ENCODE assay signal across 10 cellular contexts in the genomic region with DNA sequence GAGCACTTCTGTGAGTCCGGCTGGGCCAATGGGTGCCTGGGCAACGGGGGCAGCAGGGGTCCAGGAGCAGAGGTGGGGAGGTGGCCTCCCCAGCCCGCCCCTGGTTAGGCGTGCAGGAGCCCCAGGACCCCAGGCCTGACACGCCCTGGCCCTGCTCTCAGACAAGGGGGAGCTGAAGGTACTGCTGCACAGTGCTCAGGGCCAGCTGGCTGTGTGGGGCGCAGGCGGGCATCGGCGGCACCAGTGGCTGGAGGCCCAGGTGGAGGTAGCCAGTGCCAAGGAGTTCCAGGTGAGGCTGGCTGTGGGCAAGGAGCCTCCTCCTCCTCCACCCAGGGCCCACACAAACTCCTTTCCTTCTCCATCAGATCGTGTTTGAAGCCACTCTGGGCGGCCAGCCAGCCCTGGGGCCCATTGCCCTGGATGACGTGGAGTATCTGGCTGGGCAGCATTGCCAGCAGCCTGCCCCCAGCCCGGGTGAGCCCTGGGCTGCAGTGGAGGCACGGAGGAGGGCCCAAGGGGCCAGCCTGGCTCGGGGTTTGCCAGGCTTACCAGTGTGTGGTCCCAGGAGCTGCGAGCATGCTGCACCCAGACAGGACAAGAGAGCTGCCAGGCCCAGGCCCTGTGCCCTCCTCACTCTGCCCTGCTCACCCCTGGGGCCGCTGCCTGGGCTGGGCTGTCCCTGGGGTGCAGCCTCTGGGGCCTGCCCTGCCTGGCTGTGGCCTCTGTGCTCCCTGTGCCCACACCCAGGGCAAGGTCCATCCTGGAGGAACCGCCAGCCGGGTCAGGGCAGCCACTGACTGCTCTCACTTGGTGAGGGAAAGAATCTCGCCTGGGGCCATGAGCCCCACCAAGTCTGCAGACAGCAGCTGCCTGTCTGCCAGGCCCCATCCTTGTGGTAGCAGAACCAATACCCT. TPM values are rescaled to one million over a fixed set of nuclear protein-coding genes. Genes with fewer than 3 reads are reported as not detected.
A peak's percentile ranks its signal among the peaks of the same experiment; 100 is the strongest.
DNase-seq lines count a peak whose midpoint lies in the region; ATAC-seq, FAIRE-seq and TF ChIP-seq lines count a peak whose summit lies in the region.
"Had no signal": no experiment of that assay in that cellular context is flagged by ENCODE, and none has a peak within 500 bp of the region (broad histone marks: within the 10 kb centered on the region; RNA-seq: fewer than 3 reads in every experiment).

No MANE protein-coding gene starts in this region.

- peak; percentile 2; the same call in 1 of the 2 replicates for TF ChIP-seq POLR2A in GM12878 (IDR thresholded peaks at IDR 0.05; ENCODE audit: low read depth, low read length)
- no peak for TF ChIP-seq POLR2A in thyroid gland (IDR thresholded peaks at IDR 0.05)

- ATAC-seq in GM12878 (peak; percentile 7; the same call in 2 of the 3 replicates), HG02678 (IDR thresholded peaks at IDR 0.05; ENCODE audit: unreplicated experiment) (no peak)

- FAIRE-seq in GM12878 (lab: Jason Lieb, UNC) = no peak
- no peak for FAIRE-seq in kidney (lab: Jason Lieb, UNC)
- FAIRE-seq: A204.1 had no signal

- peaks cover 3% of the 10 kb centered on the region; the same call in 1 of the 2 replicates for H3K79me2 ChIP-seq in GM12878 (ENCODE audit: control insufficient read depth, insufficient read depth, low read length)

- no peaks in the 10 kb centered on the region for H3K27me3 ChIP-seq in GM12878 (replicated peaks in 1 of 2; ENCODE audit: control insufficient read depth in 2 of 2, insufficient read depth in 2 of 2, low read length in 1 of 2)
- no peaks in the 10 kb centered on the region for H3K27me3 ChIP-seq in thyroid gland

- no peak for TF ChIP-seq CTCF in GM12878 (IDR thresholded peaks at IDR 0.05 in 2 of 3, conservative IDR thresholded peaks at IDR 0.05 in 1 of 3; ENCODE audit: control insufficient read depth in 2 of 3, extremely low read depth in 1 of 3, insufficient read depth in 1 of 3, low read depth in 3 of 3, low read length in 3 of 3)
- TF ChIP-seq CTCF in kidney (IDR thresholded peaks at IDR 0.05; ENCODE audit: borderline replicate concordance, extremely low read depth, insufficient read depth) = no peak
- TF ChIP-seq CTCF in thyroid gland (IDR thresholded peaks at IDR 0.05) = no peak

- H3K9ac ChIP-seq in GM12878 (ENCODE audit: control insufficient read depth, insufficient read depth, low read length) = no peak overlapping the region
- H3K9ac ChIP-seq in kidney (ENCODE audit: low read length in 2 of 2) = no peak overlapping the region

- WGBS in GM12878 (ENCODE audit: insufficient coverage, insufficient replicate concordance, low lambda C conversion rate, missing lambda C conversion rate) = 62% methylated on average over 17 of the region's 20 CpGs
- WGBS in thyroid gland, 2 donors = 29 to 60% methylated on average over 8 to 14 of the region's 20 CpGs

- DNase-seq in DMS 273 (lab: John Stamatoyannopoulos, UW; ENCODE audit: unreplicated experiment) (peak; percentile 65), DMS 273 treated with DMSO at 0.1 percent for 48 hours (lab: John Stamatoyannopoulos, UW) (no peak), GM12878 (ENCODE audit: low read depth, low spot score) (no peak), kidney (peak; percentile 80), thyroid gland (peak; percentile 86 to 87), MV-4-11 (lab: John Stamatoyannopoulos, UW) (no peak), HCEC 1CT (no peak)
- DNase-seq: stimulated activated CD4-positive, alpha-beta T cell treated with anti-CD3 and anti-CD28 coated beads, Interleukin-4, amount 100 ng/mL, for 1 hour had no signal

- H3K36me3 ChIP-seq in GM12878 (ENCODE audit: control insufficient read depth in 2 of 2, insufficient read depth in 2 of 2, low read length in 1 of 2) (peaks cover 3 to 11% of the 10 kb centered on the region in 2 experiments; a peak in 3 of 4 replicates), kidney (ENCODE audit: control insufficient read depth in 1 of 2, insufficient read depth in 2 of 2, low read length in 2 of 2) (peaks cover 12 to 22% of the 10 kb centered on the region in 2 donors), thyroid gland (peaks cover 26 to 28% of the 10 kb centered on the region in 2 donors)

- H3K9me3 ChIP-seq in GM12878 (replicated peaks; ENCODE audit: control insufficient read depth, insufficient read depth, low read length) (no peaks in the 10 kb centered on the region), kidney (ENCODE audit: control insufficient read depth in 1 of 2, low read length in 2 of 2) (no peaks in the 10 kb centered on the region), thyroid gland (no peaks in the 10 kb centered on the region)

- RAD21 ChIA-PET in GM12878 (lab: Charles Lee; ENCODE audit: unreplicated experiment) = no interaction called here

- no peaks in the 10 kb centered on the region for H3K4me1 ChIP-seq in GM12878 (ENCODE audit: control insufficient read depth, insufficient read depth, low read length)
- H3K4me1 ChIP-seq in kidney (ENCODE audit: control insufficient read depth in 1 of 2, insufficient read depth in 1 of 2, low read depth in 1 of 2, low read length in 2 of 2) = peaks cover 12 to 18% of the 10 kb centered on the region in 2 donors
- H3K4me1 ChIP-seq in thyroid gland = peaks cover 8 to 18% of the 10 kb centered on the region in 2 donors

- H2AFZ ChIP-seq in GM12878 (ENCODE audit: control insufficient read depth, low read depth, low read length) = no peak overlapping the region

- CTCF ChIA-PET in GM12878 (lab: Yijun Ruan, JAX) = no interaction called here

- in situ Hi-C loops in GM12878 (cut with MboI) = no loop called here

- H3K27ac ChIP-seq in GM12878 (ENCODE audit: control insufficient read depth, insufficient read depth) (no peak overlapping the region), kidney (ENCODE audit: low read depth in 2 of 2, low read length in 2 of 2) (peak overlapping the region in 1 of 2 donors; percentile 32), thyroid gland (peak overlapping the region; percentile 24 to 61 (median 30))

- no TSS peak for BruUV-seq in GM12878 (replicated peaks; lab: Mats Ljungman, UMichigan)

- H3K4me3 ChIP-seq in GM12878 = no peak overlapping the region
- no peak overlapping the region for H3K4me3 ChIP-seq in kidney (ENCODE audit: low read length in 2 of 2)
- no peak overlapping the region for H3K4me3 ChIP-seq in thyroid gland (replicated peaks in 1 of 3)

- POLR2A ChIA-PET in GM12878 (lab: Charles Lee) = interaction anchor here (0.7 to 1.1 kb wide), 2 partner anchors 16 to 54 kb away, joined by 3 read pairs; partner anchors contain the start of gene AJM1

- intact Hi-C loops in GM12878 (cut with micrococcal nuclease; ENCODE audit: unreplicated experiment) (no loop called here), kidney (cut with DNase I) (no loop called here), thyroid gland (cut with DNase I) (no loop called here)

- SMC1A ChIA-PET in GM12878 (lab: Charles Lee; ENCODE audit: uncharacterized antibody, unreplicated experiment) = no interaction called here

- no peak for TF ChIP-seq EP300 in GM12878 (IDR thresholded peaks at IDR 0.05; ENCODE audit: borderline replicate concordance in 1 of 2, control insufficient read depth in 1 of 2, low read depth in 2 of 2, low read length in 2 of 2)

- no peak overlapping the region for H3K4me2 ChIP-seq in GM12878 (ENCODE audit: control insufficient read depth, insufficient read depth)

- TF ChIP-seq RAD21 in GM12878 (IDR thresholded peaks at IDR 0.05; ENCODE audit: insufficient read depth, low read depth, low read length) = no peak

- H4K20me1 ChIP-seq in GM12878 (ENCODE audit: control insufficient read depth, insufficient read depth) = 0 out of 2 replicates have a peak, but pooled peaks cover 2% of the 10 kb centered on the region

RNA-seq across cellular contexts. Expression of gene MAMDC4, which starts 7.0 kb away (rescaled TPM):
- total RNA-seq in GM12878 (2013; cell fraction: nucleolus; rRNA removed) = 29.6 and 35.9 TPM in 2 replicates
- total RNA-seq in GM12878 (2014; rRNA removed) (2.9 and 4.5 TPM in 2 replicates), GM12878 (2014; rRNA removed; fragmentation: Illumina TruSeq; extraction: Trizol) (0.41 and 0.85 TPM in 2 replicates), GM12878 (2021) (4.3 and 4.8 TPM in 2 replicates), kidney (8.1 TPM), thyroid gland (10 to 100 TPM in 2 of 4 donors, 1 to 10 TPM in 2; 4.1 to 20.4 (median 9.0) TPM)
- polyA plus RNA-seq in GM12878 (2011; ENCODE audit: low read depth) = 0.41 TPM
- polyA plus RNA-seq in GM12878 (2011; rRNA removed) (1.1 and 2.4 TPM in 2 replicates), GM12878 (2014; fragmentation: Illumina TruSeq; extraction: Trizol) (0.40 TPM in 1 of 2 replicates, not detected in the other), GM12878 (2014; fragmentation: Nextera tagmentation; extraction: Ambion mirVana) (under 1 TPM in 1 of 2 experiments, not detected in 1; 0.22 TPM), GM12878 (2014; rRNA removed) (5.7 and 8.2 TPM in 2 replicates), GM12878 (2016; fragmentation: Nextera tagmentation; extraction: Ambion mirVana) (1 to 10 TPM; 2.0 to 2.4 TPM), kidney (ENCODE audit: insufficient read depth, low read depth, low replicate concordance) (5.8 TPM)
- 2.3 and 4.8 TPM in 2 replicates for polyA plus RNA-seq in GM12878 (2011; cell fraction: cytosol; rRNA removed)
- 153 and 158 TPM in 2 replicates for polyA plus RNA-seq in GM12878 (2011; cell fraction: nucleus; rRNA removed)
- 4.2 and 5.7 TPM in 2 replicates for polyA plus RNA-seq in GM12878 (2012)
- polyA minus RNA-seq in GM12878 (2011; rRNA and poly(A)+ RNA removed) = 0.44 and 2.1 TPM in 2 replicates
- 0.21 and 1.5 TPM in 2 replicates for polyA minus RNA-seq in GM12878 (2011; cell fraction: cytosol; rRNA and poly(A)+ RNA removed)
- polyA minus RNA-seq in GM12878 (2011; cell fraction: nucleus; rRNA and poly(A)+ RNA removed) = 9.8 and 12.2 TPM in 2 replicates

RNA-seq across cellular contexts. Expression of gene EDF1, which starts 7.0 kb away (rescaled TPM):
- total RNA-seq in GM12878 (2013; cell fraction: nucleolus; rRNA removed) = 70.5 and 88.5 TPM in 2 replicates
- total RNA-seq in GM12878 (2014; rRNA removed) = 312 and 337 TPM in 2 replicates
- 320 and 361 TPM in 2 replicates for total RNA-seq in GM12878 (2014; rRNA removed; fragmentation: Illumina TruSeq; extraction: Trizol)
- 319 and 330 TPM in 2 replicates for total RNA-seq in GM12878 (2021)
- 201 TPM for polyA plus RNA-seq in GM12878 (2011; ENCODE audit: low read depth)
- 265 and 335 TPM in 2 replicates for polyA plus RNA-seq in GM12878 (2011; rRNA removed)
- polyA plus RNA-seq in GM12878 (2011; cell fraction: cytosol; rRNA removed) = 364 and 406 TPM in 2 replicates
- 197 and 264 TPM in 2 replicates for polyA plus RNA-seq in GM12878 (2011; cell fraction: nucleus; rRNA removed)
- 366 and 424 TPM in 2 replicates for polyA plus RNA-seq in GM12878 (2012)
- polyA plus RNA-seq in GM12878 (2014; fragmentation: Illumina TruSeq; extraction: Trizol) = 98.0 and 304 TPM in 2 replicates
- polyA plus RNA-seq in GM12878 (2014; fragmentation: Nextera tagmentation; extraction: Ambion mirVana) = 100 to 1,000 TPM; 110 to 177 TPM
- polyA plus RNA-seq in GM12878 (2014; rRNA removed) = 418 and 469 TPM in 2 replicates
- 100 to 1,000 TPM; 508 to 533 TPM for polyA plus RNA-seq in GM12878 (2016; fragmentation: Nextera tagmentation; extraction: Ambion mirVana)
- polyA minus RNA-seq in GM12878 (2011; rRNA and poly(A)+ RNA removed) = 98.5 and 108 TPM in 2 replicates
- 77.8 and 81.8 TPM in 2 replicates for polyA minus RNA-seq in GM12878 (2011; cell fraction: cytosol; rRNA and poly(A)+ RNA removed)
- 29.1 and 55.4 TPM in 2 replicates for polyA minus RNA-seq in GM12878 (2011; cell fraction: nucleus; rRNA and poly(A)+ RNA removed)
- total RNA-seq in kidney = 316 TPM
- 888 TPM for polyA plus RNA-seq in kidney (ENCODE audit: insufficient read depth, low read depth, low replicate concordance)
- 100 to 1,000 TPM; 339 to 591 (median 526) TPM for total RNA-seq in thyroid gland

RNA-seq across cellular contexts. Expression of gene PHPT1, which starts 9.9 kb away (rescaled TPM):
- 66.9 and 74.5 TPM in 2 replicates for total RNA-seq in GM12878 (2013; cell fraction: nucleolus; rRNA removed)
- total RNA-seq in GM12878 (2014; rRNA removed) (123 and 124 TPM in 2 replicates), GM12878 (2014; rRNA removed; fragmentation: Illumina TruSeq; extraction: Trizol) (59.6 and 70.6 TPM in 2 replicates), GM12878 (2021) (131 and 132 TPM in 2 replicates), kidney (108 TPM), thyroid gland (100 to 1,000 TPM in 2 of 4 donors, 10 to 100 TPM in 2; 79.4 to 174 (median 115) TPM)
- 68.1 TPM for polyA plus RNA-seq in GM12878 (2011; ENCODE audit: low read depth)
- polyA plus RNA-seq in GM12878 (2011; rRNA removed) (39.9 and 90.2 TPM in 2 replicates), GM12878 (2014; fragmentation: Illumina TruSeq; extraction: Trizol) (7.1 and 56.2 TPM in 2 replicates), GM12878 (2014; fragmentation: Nextera tagmentation; extraction: Ambion mirVana) (100 to 1,000 TPM; 169 to 200 TPM), GM12878 (2014; rRNA removed) (148 and 151 TPM in 2 replicates), GM12878 (2016; fragmentation: Nextera tagmentation; extraction: Ambion mirVana) (100 to 1,000 TPM; 306 to 323 TPM), kidney (ENCODE audit: insufficient read depth, low read depth, low replicate concordance) (283 TPM)
- 155 and 276 TPM in 2 replicates for polyA plus RNA-seq in GM12878 (2011; cell fraction: cytosol; rRNA removed)
- 525 and 671 TPM in 2 replicates for polyA plus RNA-seq in GM12878 (2011; cell fraction: nucleus; rRNA removed)
- polyA plus RNA-seq in GM12878 (2012) = 128 and 143 TPM in 2 replicates
- 13.4 and 29.2 TPM in 2 replicates for polyA minus RNA-seq in GM12878 (2011; rRNA and poly(A)+ RNA removed)
- polyA minus RNA-seq in GM12878 (2011; cell fraction: cytosol; rRNA and poly(A)+ RNA removed) = 21.8 and 22.6 TPM in 2 replicates
- 48.0 and 54.5 TPM in 2 replicates for polyA minus RNA-seq in GM12878 (2011; cell fraction: nucleus; rRNA and poly(A)+ RNA removed)

RNA-seq across cellular contexts. Expression of gene AJM1, which starts 16.8 kb away (rescaled TPM):
- 13.9 and 16.4 TPM in 2 replicates for total RNA-seq in GM12878 (2013; cell fraction: nucleolus; rRNA removed)
- total RNA-seq in GM12878 (2014; rRNA removed) (0.98 and 1.2 TPM in 2 replicates), GM12878 (2014; rRNA removed; fragmentation: Illumina TruSeq; extraction: Trizol) (0.27 and 0.46 TPM in 2 replicates), GM12878 (2021) (1.9 and 2.5 TPM in 2 replicates), kidney (5.3 TPM), thyroid gland (1 to 10 TPM in 3 of 4 donors, under 1 TPM in 1; 0.83 to 4.7 (median 2.3) TPM)
- 0.25 TPM for polyA plus RNA-seq in GM12878 (2011; ENCODE audit: low read depth)
- polyA plus RNA-seq in GM12878 (2011; rRNA removed) (0.55 and 1.2 TPM in 2 replicates), GM12878 (2014; fragmentation: Illumina TruSeq; extraction: Trizol) (0.06 TPM in 1 of 2 replicates, not detected in the other), GM12878 (2014; fragmentation: Nextera tagmentation; extraction: Ambion mirVana) (not detected), GM12878 (2014; rRNA removed) (1.6 and 2.7 TPM in 2 replicates), GM12878 (2016; fragmentation: Nextera tagmentation; extraction: Ambion mirVana) (under 1 TPM; 0.54 to 0.82 TPM), kidney (ENCODE audit: insufficient read depth, low read depth, low replicate concordance) (2.5 TPM)
- 0.97 and 1.9 TPM in 2 replicates for polyA plus RNA-seq in GM12878 (2011; cell fraction: cytosol; rRNA removed)
- 35.1 and 40.0 TPM in 2 replicates for polyA plus RNA-seq in GM12878 (2011; cell fraction: nucleus; rRNA removed)
- 1.9 and 2.7 TPM in 2 replicates for polyA plus RNA-seq in GM12878 (2012)
- 0.07 and 0.62 TPM in 2 replicates for polyA minus RNA-seq in GM12878 (2011; rRNA and poly(A)+ RNA removed)
- 0.31 and 1.1 TPM in 2 replicates for polyA minus RNA-seq in GM12878 (2011; cell fraction: cytosol; rRNA and poly(A)+ RNA removed)
- 3.6 and 4.8 TPM in 2 replicates for polyA minus RNA-seq in GM12878 (2011; cell fraction: nucleus; rRNA and poly(A)+ RNA removed)

RNA-seq across cellular contexts. Expression of gene TRAF2, which starts 27.2 kb away (rescaled TPM):
- 38.1 and 39.7 TPM in 2 replicates for total RNA-seq in GM12878 (2013; cell fraction: nucleolus; rRNA removed)
- total RNA-seq in GM12878 (2014; rRNA removed) (15.8 and 16.8 TPM in 2 replicates), GM12878 (2014; rRNA removed; fragmentation: Illumina TruSeq; extraction: Trizol) (12.3 and 13.2 TPM in 2 replicates), GM12878 (2021) (31.0 and 33.5 TPM in 2 replicates), kidney (16.9 TPM), thyroid gland (10 to 100 TPM in 3 of 4 donors, 1 to 10 TPM in 1; 9.7 to 18.3 (median 15.4) TPM)
- polyA plus RNA-seq in GM12878 (2011; ENCODE audit: low read depth) = 5.8 TPM
- polyA plus RNA-seq in GM12878 (2011; rRNA removed) (10.5 and 21.6 TPM in 2 replicates), GM12878 (2014; fragmentation: Illumina TruSeq; extraction: Trizol) (1.9 and 10.0 TPM in 2 replicates), GM12878 (2014; fragmentation: Nextera tagmentation; extraction: Ambion mirVana) (1 to 10 TPM in 1 of 2 experiments, under 1 TPM in 1; 0.34 to 1.1 TPM), GM12878 (2014; rRNA removed) (28.1 and 29.4 TPM in 2 replicates), GM12878 (2016; fragmentation: Nextera tagmentation; extraction: Ambion mirVana) (10 to 100 TPM; 39.3 to 39.5 TPM), kidney (ENCODE audit: insufficient read depth, low read depth, low replicate concordance) (11.4 TPM)
- 27.2 and 41.1 TPM in 2 replicates for polyA plus RNA-seq in GM12878 (2011; cell fraction: cytosol; rRNA removed)
- polyA plus RNA-seq in GM12878 (2011; cell fraction: nucleus; rRNA removed) = 41.5 and 49.9 TPM in 2 replicates
- 13.9 and 17.4 TPM in 2 replicates for polyA plus RNA-seq in GM12878 (2012)
- polyA minus RNA-seq in GM12878 (2011; rRNA and poly(A)+ RNA removed) = 17.8 and 29.4 TPM in 2 replicates
- 10.8 and 15.8 TPM in 2 replicates for polyA minus RNA-seq in GM12878 (2011; cell fraction: cytosol; rRNA and poly(A)+ RNA removed)
- polyA minus RNA-seq in GM12878 (2011; cell fraction: nucleus; rRNA and poly(A)+ RNA removed) = 31.7 and 38.1 TPM in 2 replicates

Comparison
In these comparisons a context has a peak if more than half of its experiments do, and no peak if none do; other contexts are left out.
1. DNase-seq: peak in DMS 273 (single experiment), kidney (single experiment) and thyroid gland (2 of 2); none in DMS 273 treated with DMSO at 0.1 percent for 48 hours (single experiment), GM12878 (single experiment), MV-4-11 (single experiment) and HCEC 1CT (single experiment).